In genomic region chr10:48905311-48905710, GRCh38 we compare ENCODE assay signal across 34 cellular contexts. TPM values are rescaled to one million over a fixed set of nuclear protein-coding genes. Genes with fewer than 3 reads are reported as not detected.
"Had no signal": no experiment of that assay in that cellular context is flagged by ENCODE, and none has a peak within 500 bp of the region (broad histone marks: within the 10 kb centered on the region; RNA-seq: fewer than 3 reads in every experiment).

No MANE protein-coding gene starts in this region.

- DNase-seq: activated B cell treated with CpG ODN at 0.5 μM for 24 hours; activated CD4-positive, alpha-beta T cell treated with anti-CD3 and anti-CD28 coated beads for 48 hours; activated CD4-positive, alpha-beta T cell treated with anti-CD3 and anti-CD28 coated beads, Interleukin-2, amount 50 U/mL, for 1 hour; activated CD4-positive, alpha-beta T cell treated with anti-CD3 and anti-CD28 coated beads, Interleukin-2, amount 50 U/mL, for 48 hours; activated CD8-positive, alpha-beta memory T cell treated with anti-CD3 and anti-CD28 coated beads for 24 hours; activated CD8-positive, alpha-beta T cell treated with anti-CD3 and anti-CD28 coated beads for 36 hours; activated effector memory CD4-positive, alpha-beta T cell treated with anti-CD3 and anti-CD28 coated beads, Interleukin-2, amount 50 U/mL, for 16 hours; activated naive CD4-positive, alpha-beta T cell treated with anti-CD3 and anti-CD28 coated beads for 36 hours; activated naive CD8-positive, alpha-beta T cell treated with anti-CD3 and anti-CD28 coated beads for 36 hours; activated naive CD8-positive, alpha-beta T cell treated with anti-CD3 and anti-CD28 coated beads, Interleukin-2, amount 50 U/mL, for 24 hours; activated T-cell treated with anti-CD3 and anti-CD28 coated beads, Interleukin-2, amount 50 U/mL, for 1 hour; activated T-cell treated with anti-CD3 and anti-CD28 coated beads, Interleukin-2, amount 50 U/mL, for 48 hours; amygdala; aorta; body of pancreas; caudate nucleus; cortex of kidney; dermis blood vessel endothelial cell; effector CD8-positive, alpha-beta T cell; erythroblast; foreskin keratinocyte; gastrocnemius medialis; glutamatergic neuron; T-helper 9 cell; WERI-Rb-1 had no signal

- H3K27me3 Mint-ChIP-seq: activated B cell treated with CpG ODN at 0.5 μM for 24 hours; activated CD8-positive, alpha-beta T cell treated with anti-CD3 and anti-CD28 coated beads for 36 hours; activated naive CD8-positive, alpha-beta T cell treated with anti-CD3 and anti-CD28 coated beads for 36 hours had no signal

- H3K4me3 ChIP-seq: adrenal gland, body of pancreas, esophagus muscularis mucosa, gastrocnemius medialis had no signal

- H3K27me3 ChIP-seq: body of pancreas, esophagus muscularis mucosa, foreskin keratinocyte, gastrocnemius medialis had no signal

- H3K27ac Mint-ChIP-seq: activated B cell treated with CpG ODN at 0.5 μM for 24 hours; activated CD8-positive, alpha-beta T cell treated with anti-CD3 and anti-CD28 coated beads for 36 hours; activated naive CD4-positive, alpha-beta T cell treated with anti-CD3 and anti-CD28 coated beads for 36 hours; activated naive CD4-positive, alpha-beta T cell treated with anti-CD3 and anti-CD28 coated beads, Interleukin-2, amount 50 U/mL, for 24 hours; activated naive CD8-positive, alpha-beta T cell treated with anti-CD3 and anti-CD28 coated beads for 36 hours; activated naive CD8-positive, alpha-beta T cell treated with anti-CD3 and anti-CD28 coated beads, Interleukin-2, amount 50 U/mL, for 24 hours; activated T-helper 1 cell treated with anti-CD3 and anti-CD28 coated beads, Interleukin-12 subunit alpha, Interleukin-12 subunit beta, Interleukin-2, Interleukin-4 antibody, amounts not matched to agents 30 ng/mL and 10 ng/mL and 1 ng/mL, durations not matched to agents 14 hours and 24 hours and 36 hours; activated T-helper 2 cell treated with anti-CD3 and anti-CD28 coated beads, Interferon-gamma antibody, Interleukin-2, Interleukin-4, amounts not matched to agents 10 μg/mL and 5 μg/mL and 100 μg/mL, durations not matched to agents 14 hours and 24 hours and 36 hours had no signal

- H3K9me3 ChIP-seq: adrenal gland, body of pancreas, esophagus muscularis mucosa, gastrocnemius medialis had no signal

- H3K36me3 Mint-ChIP-seq: activated naive CD4-positive, alpha-beta T cell treated with anti-CD3 and anti-CD28 coated beads, Interleukin-2, amount 50 U/mL, for 24 hours; activated naive CD8-positive, alpha-beta T cell treated with anti-CD3 and anti-CD28 coated beads for 36 hours had no signal

- H3K4me1 Mint-ChIP-seq: activated B cell treated with CpG ODN at 0.5 μM for 24 hours; activated naive CD4-positive, alpha-beta T cell treated with anti-CD3 and anti-CD28 coated beads, Interleukin-2, amount 50 U/mL, for 24 hours; activated naive CD8-positive, alpha-beta T cell treated with anti-CD3 and anti-CD28 coated beads for 36 hours; activated naive CD8-positive, alpha-beta T cell treated with anti-CD3 and anti-CD28 coated beads, Interleukin-2, amount 50 U/mL, for 24 hours had no signal

- H3K4me3 Mint-ChIP-seq: activated B cell treated with CpG ODN at 0.5 μM for 24 hours; activated CD8-positive, alpha-beta T cell treated with anti-CD3 and anti-CD28 coated beads for 36 hours; activated naive CD4-positive, alpha-beta T cell treated with anti-CD3 and anti-CD28 coated beads for 36 hours; activated naive CD4-positive, alpha-beta T cell treated with anti-CD3 and anti-CD28 coated beads, Interleukin-2, amount 50 U/mL, for 24 hours; activated naive CD8-positive, alpha-beta T cell treated with anti-CD3 and anti-CD28 coated beads for 36 hours; activated naive CD8-positive, alpha-beta T cell treated with anti-CD3 and anti-CD28 coated beads, Interleukin-2, amount 50 U/mL, for 24 hours; activated T-helper 1 cell treated with anti-CD3 and anti-CD28 coated beads, Interleukin-12 subunit alpha, Interleukin-12 subunit beta, Interleukin-2, Interleukin-4 antibody, amounts not matched to agents 30 ng/mL and 10 ng/mL and 1 ng/mL, durations not matched to agents 14 hours and 24 hours and 36 hours had no signal

- H3K27ac ChIP-seq: adrenal gland, body of pancreas, esophagus muscularis mucosa, foreskin keratinocyte, gastrocnemius medialis, WERI-Rb-1 had no signal

- H3K9me3 Mint-ChIP-seq: activated B cell treated with CpG ODN at 0.5 μM for 24 hours; activated CD8-positive, alpha-beta T cell treated with anti-CD3 and anti-CD28 coated beads for 36 hours; activated naive CD4-positive, alpha-beta T cell treated with anti-CD3 and anti-CD28 coated beads for 36 hours; activated naive CD4-positive, alpha-beta T cell treated with anti-CD3 and anti-CD28 coated beads, Interleukin-2, amount 50 U/mL, for 24 hours; activated naive CD8-positive, alpha-beta T cell treated with anti-CD3 and anti-CD28 coated beads for 36 hours; activated naive CD8-positive, alpha-beta T cell treated with anti-CD3 and anti-CD28 coated beads, Interleukin-2, amount 50 U/mL, for 24 hours; activated T-helper 1 cell treated with anti-CD3 and anti-CD28 coated beads, Interleukin-12 subunit alpha, Interleukin-12 subunit beta, Interleukin-2, Interleukin-4 antibody, amounts not matched to agents 30 ng/mL and 10 ng/mL and 1 ng/mL, durations not matched to agents 14 hours and 24 hours and 36 hours; activated T-helper 2 cell treated with anti-CD3 and anti-CD28 coated beads, Interferon-gamma antibody, Interleukin-2, Interleukin-4, amounts not matched to agents 10 μg/mL and 5 μg/mL and 100 μg/mL, durations not matched to agents 14 hours and 24 hours and 36 hours had no signal

- H3K4me1 ChIP-seq: adrenal gland, body of pancreas, esophagus muscularis mucosa, foreskin keratinocyte, gastrocnemius medialis had no signal

- ATAC-seq: activated CD4-positive, CD25-positive, alpha-beta regulatory T cell treated with anti-CD3 and anti-CD28 coated beads, Interleukin-2, amount 50 U/mL, for 24 hours; activated CD8-positive, alpha-beta T cell treated with anti-CD3 and anti-CD28 coated beads for 36 hours; activated naive CD8-positive, alpha-beta T cell treated with anti-CD3 and anti-CD28 coated beads, Interleukin-2, amount 50 U/mL, for 24 hours; body of pancreas; foreskin keratinocyte; gastrocnemius medialis had no signal

- H3K36me3 ChIP-seq: adrenal gland, esophagus muscularis mucosa, gastrocnemius medialis, WERI-Rb-1 had no signal

RNA-seq across cellular contexts. Expression of gene LRRC18, which starts 34.3 kb away (rescaled TPM):
- total RNA-seq: activated B cell treated with CpG ODN at 0.5 μM for 24 hours; activated CD8-positive, alpha-beta T cell treated with anti-CD3 and anti-CD28 coated beads for 36 hours; activated naive CD4-positive, alpha-beta T cell treated with anti-CD3 and anti-CD28 coated beads for 36 hours; activated naive CD8-positive, alpha-beta T cell treated with anti-CD3 and anti-CD28 coated beads for 36 hours; activated T-helper 1 cell treated with anti-CD3 and anti-CD28 coated beads, Interleukin-12 subunit alpha, Interleukin-12 subunit beta, Interleukin-2, Interleukin-4 antibody, amounts not matched to agents 30 ng/mL and 10 ng/mL and 1 ng/mL, durations not matched to agents 14 hours and 24 hours and 36 hours; activated T-helper 2 cell treated with anti-CD3 and anti-CD28 coated beads, Interferon-gamma antibody, Interleukin-2, Interleukin-4, amounts not matched to agents 10 μg/mL and 5 μg/mL and 100 μg/mL, durations not matched to agents 14 hours and 24 hours and 36 hours; adrenal gland; aorta; body of pancreas; chondrocyte; dermis blood vessel endothelial cell; esophagus muscularis mucosa; foreskin keratinocyte; gastrocnemius medialis; T-helper 1 cell treated with Interleukin-12 subunit alpha and Interleukin-12 subunit beta and Interleukin-4 antibody, amounts not matched to agents 30 ng/mL and 1 ng/mL, for 36 hours; T-helper 2 cell treated with Interferon-gamma antibody and Interleukin-4, amounts not matched to agents 100 ng/mL and 5 ng/mL, for 36 hours had no signal
- polyA plus RNA-seq: adrenal gland, aorta, foreskin keratinocyte had no signal
